Comparison of ENCODE assay signal across 1 cellular context in genomic region chr4:1751919-1752283, GRCh38.
TF ChIP-seq lines count a peak whose summit lies in the region.

No MANE protein-coding gene starts in this region.

TF ChIP-seq in HepG2, 621 proteins besides CTCF, POLR2A, EP300 and RAD21 (continues in another document):
- no peak for TF ChIP-seq U2AF1 (optimal IDR thresholded peaks at IDR 0.05; ENCODE audit: low read depth, low read length)
- no peak for TF ChIP-seq SETDB1 (CRISPR knock-in tag; IDR thresholded peaks at IDR 0.05; ENCODE audit: borderline replicate concordance)
- peak; percentile 67; the same call in 1 of the 2 replicates for TF ChIP-seq NFKB2 (CRISPR knock-in tag; IDR thresholded peaks at IDR 0.05; ENCODE audit: borderline replicate concordance)
- TF ChIP-seq ZNF607 (CRISPR knock-in tag; IDR thresholded peaks at IDR 0.05; ENCODE audit: borderline replicate concordance): no peak
- 0 out of 2 replicates have a peak, but pooled peaks have one; percentile 51 for TF ChIP-seq MEF2D (CRISPR knock-in tag; IDR thresholded peaks at IDR 0.05)
- no peak for TF ChIP-seq ATF1 (CRISPR knock-in tag; IDR thresholded peaks at IDR 0.05)
- no peak for TF ChIP-seq ZNF614 (CRISPR knock-in tag; IDR thresholded peaks at IDR 0.05; ENCODE audit: borderline replicate concordance)
- TF ChIP-seq ZNF709 (CRISPR knock-in tag; IDR thresholded peaks at IDR 0.05): peak; percentile 29; the same call in 1 of the 2 replicates
- no peak for TF ChIP-seq MIER3 (CRISPR knock-in tag; IDR thresholded peaks at IDR 0.05; ENCODE audit: borderline replicate concordance)
- TF ChIP-seq SOX13 (IDR thresholded peaks at IDR 0.05): no peak
- TF ChIP-seq SOX13 (CRISPR knock-in tag; conservative IDR thresholded peaks at IDR 0.05 in 1 of 2, IDR thresholded peaks at IDR 0.05 in 1 of 2): peak in 1 of 2 experiments; percentile 36; a peak in 1 of 4 replicates
- TF ChIP-seq ZSCAN31 (CRISPR knock-in tag; IDR thresholded peaks at IDR 0.05; ENCODE audit: low read depth): no peak
- 0 out of 2 replicates have a peak, but pooled peaks have one; percentile 53 for TF ChIP-seq ZNF431 (CRISPR knock-in tag; IDR thresholded peaks at IDR 0.05; ENCODE audit: borderline replicate concordance, low read depth)
- TF ChIP-seq, protein P1, sequence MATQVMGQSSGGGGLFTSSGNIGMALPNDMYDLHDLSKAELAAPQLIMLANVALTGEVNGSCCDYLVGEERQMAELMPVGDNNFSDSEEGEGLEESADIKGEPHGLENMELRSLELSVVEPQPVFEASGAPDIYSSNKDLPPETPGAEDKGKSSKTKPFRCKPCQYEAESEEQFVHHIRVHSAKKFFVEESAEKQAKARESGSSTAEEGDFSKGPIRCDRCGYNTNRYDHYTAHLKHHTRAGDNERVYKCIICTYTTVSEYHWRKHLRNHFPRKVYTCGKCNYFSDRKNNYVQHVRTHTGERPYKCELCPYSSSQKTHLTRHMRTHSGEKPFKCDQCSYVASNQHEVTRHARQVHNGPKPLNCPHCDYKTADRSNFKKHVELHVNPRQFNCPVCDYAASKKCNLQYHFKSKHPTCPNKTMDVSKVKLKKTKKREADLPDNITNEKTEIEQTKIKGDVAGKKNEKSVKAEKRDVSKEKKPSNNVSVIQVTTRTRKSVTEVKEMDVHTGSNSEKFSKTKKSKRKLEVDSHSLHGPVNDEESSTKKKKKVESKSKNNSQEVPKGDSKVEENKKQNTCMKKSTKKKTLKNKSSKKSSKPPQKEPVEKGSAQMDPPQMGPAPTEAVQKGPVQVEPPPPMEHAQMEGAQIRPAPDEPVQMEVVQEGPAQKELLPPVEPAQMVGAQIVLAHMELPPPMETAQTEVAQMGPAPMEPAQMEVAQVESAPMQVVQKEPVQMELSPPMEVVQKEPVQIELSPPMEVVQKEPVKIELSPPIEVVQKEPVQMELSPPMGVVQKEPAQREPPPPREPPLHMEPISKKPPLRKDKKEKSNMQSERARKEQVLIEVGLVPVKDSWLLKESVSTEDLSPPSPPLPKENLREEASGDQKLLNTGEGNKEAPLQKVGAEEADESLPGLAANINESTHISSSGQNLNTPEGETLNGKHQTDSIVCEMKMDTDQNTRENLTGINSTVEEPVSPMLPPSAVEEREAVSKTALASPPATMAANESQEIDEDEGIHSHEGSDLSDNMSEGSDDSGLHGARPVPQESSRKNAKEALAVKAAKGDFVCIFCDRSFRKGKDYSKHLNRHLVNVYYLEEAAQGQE (IDR thresholded peaks at IDR 0.05; ENCODE audit: borderline replicate concordance in 1 of 2, low read depth in 1 of 2, low read length in 2 of 2): peak in 1 of 2 experiments; percentile 88; a peak in 2 of 4 replicates
- TF ChIP-seq ESRRA (CRISPR knock-in tag; IDR thresholded peaks at IDR 0.05; ENCODE audit: low read depth): no peak; the same call in 1 of the 2 replicates
- no peak for TF ChIP-seq ZBTB20 (CRISPR knock-in tag; IDR thresholded peaks at IDR 0.05; ENCODE audit: borderline replicate concordance, low read depth)
- TF ChIP-seq ZNF773 (CRISPR knock-in tag; IDR thresholded peaks at IDR 0.05; ENCODE audit: borderline replicate concordance): no peak
- no peak for TF ChIP-seq ADNP (CRISPR knock-in tag; IDR thresholded peaks at IDR 0.05)
- TF ChIP-seq HINFP (CRISPR knock-in tag; IDR thresholded peaks at IDR 0.05; ENCODE audit: low read depth): 0 out of 2 replicates have a peak, but pooled peaks have one; percentile 29
- TF ChIP-seq NFATC3 (CRISPR knock-in tag; IDR thresholded peaks at IDR 0.05): no peak
- TF ChIP-seq ZNF484 (CRISPR knock-in tag; IDR thresholded peaks at IDR 0.05; ENCODE audit: borderline replicate concordance, low read depth): no peak
- TF ChIP-seq, protein P2, sequence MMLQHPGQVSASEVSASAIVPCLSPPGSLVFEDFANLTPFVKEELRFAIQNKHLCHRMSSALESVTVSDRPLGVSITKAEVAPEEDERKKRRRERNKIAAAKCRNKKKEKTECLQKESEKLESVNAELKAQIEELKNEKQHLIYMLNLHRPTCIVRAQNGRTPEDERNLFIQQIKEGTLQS (CRISPR knock-in tag; IDR thresholded peaks at IDR 0.05): no peak
- no peak for TF ChIP-seq RFX1 (IDR thresholded peaks at IDR 0.05)
- no peak for TF ChIP-seq ZNF317 (CRISPR knock-in tag; IDR thresholded peaks at IDR 0.05)
- peak; percentile 80 for TF ChIP-seq SP5 (CRISPR knock-in tag; IDR thresholded peaks at IDR 0.05; ENCODE audit: borderline replicate concordance, low read depth)
- TF ChIP-seq FOXP1 (IDR thresholded peaks at IDR 0.05): no peak
- no peak for TF ChIP-seq FOXP1 (CRISPR knock-in tag; IDR thresholded peaks at IDR 0.05)
- no peak for TF ChIP-seq ZBTB42 (CRISPR knock-in tag; IDR thresholded peaks at IDR 0.05)
- TF ChIP-seq BHLHE40 (IDR thresholded peaks at IDR 0.05; ENCODE audit: low read length): no peak
- no peak for TF ChIP-seq SRSF9 (IDR thresholded peaks at IDR 0.05; ENCODE audit: borderline replicate concordance, insufficient read depth, low read depth, low read length, poor library complexity, severe bottlenecking)
- peak; percentile 27; the same call in 1 of the 2 replicates for TF ChIP-seq HOXA3 (CRISPR knock-in tag; IDR thresholded peaks at IDR 0.05)
- no peak for TF ChIP-seq MED8 (CRISPR knock-in tag; IDR thresholded peaks at IDR 0.05; ENCODE audit: insufficient replicate concordance)
- TF ChIP-seq MIER2 (CRISPR knock-in tag; IDR thresholded peaks at IDR 0.05): peak; percentile 64; the same call in 1 of the 2 replicates
- no peak for TF ChIP-seq ZNF724P (CRISPR knock-in tag; IDR thresholded peaks at IDR 0.05; ENCODE audit: borderline replicate concordance)
- no peak for TF ChIP-seq TBL1XR1 (IDR thresholded peaks at IDR 0.05; ENCODE audit: borderline replicate concordance, low read length, partially characterized antibody)
- peak; percentile 20; the same call in 1 of the 2 replicates for TF ChIP-seq PHF8 (CRISPR knock-in tag; IDR thresholded peaks at IDR 0.05)
- TF ChIP-seq, protein P3, sequence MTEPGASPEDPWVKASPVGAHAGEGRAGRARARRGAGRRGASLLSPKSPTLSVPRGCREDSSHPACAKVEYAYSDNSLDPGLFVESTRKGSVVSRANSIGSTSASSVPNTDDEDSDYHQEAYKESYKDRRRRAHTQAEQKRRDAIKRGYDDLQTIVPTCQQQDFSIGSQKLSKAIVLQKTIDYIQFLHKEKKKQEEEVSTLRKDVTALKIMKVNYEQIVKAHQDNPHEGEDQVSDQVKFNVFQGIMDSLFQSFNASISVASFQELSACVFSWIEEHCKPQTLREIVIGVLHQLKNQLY (CRISPR knock-in tag; IDR thresholded peaks at IDR 0.05): 0 out of 2 replicates have a peak, but pooled peaks have one; percentile 11
- TF ChIP-seq, protein P4, sequence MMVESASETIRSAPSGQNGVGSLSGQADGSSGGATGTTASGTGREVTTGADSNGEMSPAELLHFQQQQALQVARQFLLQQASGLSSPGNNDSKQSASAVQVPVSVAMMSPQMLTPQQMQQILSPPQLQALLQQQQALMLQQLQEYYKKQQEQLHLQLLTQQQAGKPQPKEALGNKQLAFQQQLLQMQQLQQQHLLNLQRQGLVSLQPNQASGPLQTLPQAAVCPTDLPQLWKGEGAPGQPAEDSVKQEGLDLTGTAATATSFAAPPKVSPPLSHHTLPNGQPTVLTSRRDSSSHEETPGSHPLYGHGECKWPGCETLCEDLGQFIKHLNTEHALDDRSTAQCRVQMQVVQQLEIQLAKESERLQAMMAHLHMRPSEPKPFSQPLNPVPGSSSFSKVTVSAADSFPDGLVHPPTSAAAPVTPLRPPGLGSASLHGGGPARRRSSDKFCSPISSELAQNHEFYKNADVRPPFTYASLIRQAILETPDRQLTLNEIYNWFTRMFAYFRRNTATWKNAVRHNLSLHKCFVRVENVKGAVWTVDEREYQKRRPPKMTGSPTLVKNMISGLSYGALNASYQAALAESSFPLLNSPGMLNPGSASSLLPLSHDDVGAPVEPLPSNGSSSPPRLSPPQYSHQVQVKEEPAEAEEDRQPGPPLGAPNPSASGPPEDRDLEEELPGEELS (CRISPR knock-in tag; IDR thresholded peaks at IDR 0.05): no peak; the same call in 1 of the 2 replicates
- no peak for TF ChIP-seq BRF2 (CRISPR knock-in tag; IDR thresholded peaks at IDR 0.05)
- TF ChIP-seq KLF11 (CRISPR knock-in tag; IDR thresholded peaks at IDR 0.05): no peak
- TF ChIP-seq, protein P5, sequence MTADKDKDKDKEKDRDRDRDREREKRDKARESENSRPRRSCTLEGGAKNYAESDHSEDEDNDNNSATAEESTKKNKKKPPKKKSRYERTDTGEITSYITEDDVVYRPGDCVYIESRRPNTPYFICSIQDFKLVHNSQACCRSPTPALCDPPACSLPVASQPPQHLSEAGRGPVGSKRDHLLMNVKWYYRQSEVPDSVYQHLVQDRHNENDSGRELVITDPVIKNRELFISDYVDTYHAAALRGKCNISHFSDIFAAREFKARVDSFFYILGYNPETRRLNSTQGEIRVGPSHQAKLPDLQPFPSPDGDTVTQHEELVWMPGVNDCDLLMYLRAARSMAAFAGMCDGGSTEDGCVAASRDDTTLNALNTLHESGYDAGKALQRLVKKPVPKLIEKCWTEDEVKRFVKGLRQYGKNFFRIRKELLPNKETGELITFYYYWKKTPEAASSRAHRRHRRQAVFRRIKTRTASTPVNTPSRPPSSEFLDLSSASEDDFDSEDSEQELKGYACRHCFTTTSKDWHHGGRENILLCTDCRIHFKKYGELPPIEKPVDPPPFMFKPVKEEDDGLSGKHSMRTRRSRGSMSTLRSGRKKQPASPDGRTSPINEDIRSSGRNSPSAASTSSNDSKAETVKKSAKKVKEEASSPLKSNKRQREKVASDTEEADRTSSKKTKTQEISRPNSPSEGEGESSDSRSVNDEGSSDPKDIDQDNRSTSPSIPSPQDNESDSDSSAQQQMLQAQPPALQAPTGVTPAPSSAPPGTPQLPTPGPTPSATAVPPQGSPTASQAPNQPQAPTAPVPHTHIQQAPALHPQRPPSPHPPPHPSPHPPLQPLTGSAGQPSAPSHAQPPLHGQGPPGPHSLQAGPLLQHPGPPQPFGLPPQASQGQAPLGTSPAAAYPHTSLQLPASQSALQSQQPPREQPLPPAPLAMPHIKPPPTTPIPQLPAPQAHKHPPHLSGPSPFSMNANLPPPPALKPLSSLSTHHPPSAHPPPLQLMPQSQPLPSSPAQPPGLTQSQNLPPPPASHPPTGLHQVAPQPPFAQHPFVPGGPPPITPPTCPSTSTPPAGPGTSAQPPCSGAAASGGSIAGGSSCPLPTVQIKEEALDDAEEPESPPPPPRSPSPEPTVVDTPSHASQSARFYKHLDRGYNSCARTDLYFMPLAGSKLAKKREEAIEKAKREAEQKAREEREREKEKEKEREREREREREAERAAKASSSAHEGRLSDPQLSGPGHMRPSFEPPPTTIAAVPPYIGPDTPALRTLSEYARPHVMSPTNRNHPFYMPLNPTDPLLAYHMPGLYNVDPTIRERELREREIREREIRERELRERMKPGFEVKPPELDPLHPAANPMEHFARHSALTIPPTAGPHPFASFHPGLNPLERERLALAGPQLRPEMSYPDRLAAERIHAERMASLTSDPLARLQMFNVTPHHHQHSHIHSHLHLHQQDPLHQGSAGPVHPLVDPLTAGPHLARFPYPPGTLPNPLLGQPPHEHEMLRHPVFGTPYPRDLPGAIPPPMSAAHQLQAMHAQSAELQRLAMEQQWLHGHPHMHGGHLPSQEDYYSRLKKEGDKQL (CRISPR knock-in tag; IDR thresholded peaks at IDR 0.05; ENCODE audit: low read depth): no peak
- TF ChIP-seq ZNF775 (CRISPR knock-in tag; IDR thresholded peaks at IDR 0.05; ENCODE audit: borderline replicate concordance): 0 out of 2 replicates have a peak, but pooled peaks have one; percentile 29
- TF ChIP-seq RFX3 (CRISPR knock-in tag; IDR thresholded peaks at IDR 0.05): no peak
- TF ChIP-seq ZNF766 (CRISPR knock-in tag; IDR thresholded peaks at IDR 0.05; ENCODE audit: borderline replicate concordance): 0 out of 2 replicates have a peak, but pooled peaks have one; percentile 3
- TF ChIP-seq HDAC1 (CRISPR knock-in tag; IDR thresholded peaks at IDR 0.05): peak; percentile 29; the same call in 1 of the 2 replicates
- TF ChIP-seq, protein P6, sequence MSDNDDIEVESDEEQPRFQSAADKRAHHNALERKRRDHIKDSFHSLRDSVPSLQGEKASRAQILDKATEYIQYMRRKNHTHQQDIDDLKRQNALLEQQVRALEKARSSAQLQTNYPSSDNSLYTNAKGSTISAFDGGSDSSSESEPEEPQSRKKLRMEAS (IDR thresholded peaks at IDR 0.05): no peak
- TF ChIP-seq DZIP1 (CRISPR knock-in tag; IDR thresholded peaks at IDR 0.05): no peak
- 0 out of 2 replicates have a peak, but pooled peaks have one; percentile 37 for TF ChIP-seq ZNF232 (CRISPR knock-in tag; IDR thresholded peaks at IDR 0.05; ENCODE audit: borderline replicate concordance)
- no peak for TF ChIP-seq ZNF180 (CRISPR knock-in tag; IDR thresholded peaks at IDR 0.05; ENCODE audit: borderline replicate concordance, low read depth)
